In the genomic region with DNA sequence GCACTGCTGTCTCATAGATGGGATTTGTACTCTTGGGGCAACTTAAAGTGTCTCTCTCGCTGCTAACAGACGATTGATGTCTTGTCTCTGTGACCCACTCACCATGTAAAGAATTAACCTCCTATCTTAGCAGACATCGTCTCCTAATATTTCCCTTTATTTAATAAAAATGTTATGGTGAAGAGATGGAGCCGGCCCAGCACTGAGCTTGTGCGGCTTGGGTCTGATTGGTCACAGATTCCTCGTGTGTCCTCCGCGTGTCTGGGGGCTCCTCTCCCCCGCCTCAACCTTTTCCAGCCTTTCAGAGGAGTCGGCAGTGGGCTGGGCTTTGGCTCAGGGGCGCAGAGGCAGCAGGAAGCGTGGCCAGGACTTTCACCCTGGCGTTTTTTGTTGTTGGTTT, we compare ENCODE assay signal across 19 cellular contexts. TPM values are rescaled to one million over a fixed set of nuclear protein-coding genes. Genes with fewer than 3 reads are reported as not detected.
A peak's percentile ranks its signal among the peaks of the same experiment; 100 is the strongest.
DNase-seq lines count a peak whose midpoint lies in the region; ATAC-seq and TF ChIP-seq lines count a peak whose summit lies in the region.
"Had no signal": no experiment of that assay in that cellular context is flagged by ENCODE, and none has a peak within 500 bp of the region (broad histone marks: within the 10 kb centered on the region; RNA-seq: fewer than 3 reads in every experiment).

No MANE protein-coding gene starts in this region.

- H3K27me3 Mint-ChIP-seq in T-helper 17 cell, result no peaks in the 10 kb centered on the region
- H3K27me3 Mint-ChIP-seq in glutamatergic neuron (ENCODE audit: unreplicated experiment), result peaks cover 3% of the 10 kb centered on the region
- no peaks in the 10 kb centered on the region for H3K27me3 Mint-ChIP-seq in activated CD8-positive, alpha-beta T cell treated with anti-CD3 and anti-CD28 coated beads for 36 hours

- TF ChIP-seq CTCF in BE2C (IDR thresholded peaks at IDR 0.05; ENCODE audit: low read depth, low read length) (no peak), glutamatergic neuron (IDR thresholded peaks at IDR 0.05; ENCODE audit: partially characterized antibody, unreplicated experiment) (no peak)
- no peak for TF ChIP-seq CTCF in activated CD8-positive, alpha-beta T cell treated with anti-CD3 and anti-CD28 coated beads for 36 hours (IDR thresholded peaks at IDR 0.05)

- peaks cover 18% of the 10 kb centered on the region for H3K36me3 ChIP-seq in BE2C
- peaks cover 16% of the 10 kb centered on the region in 2 donors for H3K36me3 ChIP-seq in stomach smooth muscle (ENCODE audit: control insufficient read depth in 2 of 2, insufficient read depth in 2 of 2, low read length in 2 of 2)
- H3K36me3 ChIP-seq: SJCRH30 had no signal

- H3K27ac ChIP-seq in stomach smooth muscle (ENCODE audit: low read length), result peak overlapping the region; percentile 31
- H3K27ac ChIP-seq: Peyer's patch, SJCRH30 had no signal

- H3K4me1 Mint-ChIP-seq in T-helper 17 cell (no peaks in the 10 kb centered on the region), glutamatergic neuron (ENCODE audit: low read depth, unreplicated experiment) (peaks cover 8% of the 10 kb centered on the region)
- H3K4me1 Mint-ChIP-seq in activated CD8-positive, alpha-beta T cell treated with anti-CD3 and anti-CD28 coated beads for 36 hours (ENCODE audit: low read depth), result no peaks in the 10 kb centered on the region

- ATAC-seq in T-helper 17 cell, result no peak
- no peak for ATAC-seq in GM19035 (IDR thresholded peaks at IDR 0.05; ENCODE audit: unreplicated experiment)
- no peak for ATAC-seq in activated CD8-positive, alpha-beta T cell treated with anti-CD3 and anti-CD28 coated beads for 36 hours
- ATAC-seq: GM23338 had no signal

- H3K4me3 Mint-ChIP-seq in T-helper 17 cell (no peak overlapping the region), glutamatergic neuron (ENCODE audit: unreplicated experiment) (peak overlapping the region; percentile 2)
- no peak overlapping the region for H3K4me3 Mint-ChIP-seq in activated CD8-positive, alpha-beta T cell treated with anti-CD3 and anti-CD28 coated beads for 36 hours
- H3K4me3 Mint-ChIP-seq: GM23338 had no signal

- intact Hi-C loops in activated CD8-positive, alpha-beta T cell treated with anti-CD3 and anti-CD28 coated beads for 36 hours (cut with micrococcal nuclease), result no loop called here

- H3K4me3 ChIP-seq in BE2C (ENCODE audit: low read depth, low read length) (no peak overlapping the region), stomach smooth muscle (ENCODE audit: low read length in 2 of 2) (no peak overlapping the region)
- H3K4me3 ChIP-seq: GM23338, HAP-1, Peyer's patch, SJCRH30 had no signal

- no peak overlapping the region for H3K9ac ChIP-seq in stomach smooth muscle (ENCODE audit: low read length in 2 of 2)

- CTCF ChIA-PET in activated CD8-positive, alpha-beta T cell treated with anti-CD3 and anti-CD28 coated beads for 36 hours (lab: Charles Lee), result no interaction called here

- H3K36me3 Mint-ChIP-seq in T-helper 17 cell (ENCODE audit: low read depth) (no peaks in the 10 kb centered on the region), glutamatergic neuron (ENCODE audit: unreplicated experiment) (no peaks in the 10 kb centered on the region)
- peaks cover 7% of the 10 kb centered on the region for H3K36me3 Mint-ChIP-seq in activated CD8-positive, alpha-beta T cell treated with anti-CD3 and anti-CD28 coated beads for 36 hours (ENCODE audit: low read depth)

- H3K9me3 ChIP-seq in BE2C, result no peaks in the 10 kb centered on the region
- no peaks in the 10 kb centered on the region for H3K9me3 ChIP-seq in T-helper 17 cell (ENCODE audit: control insufficient read depth, low read length, poor library complexity, severe bottlenecking)
- H3K9me3 ChIP-seq in stomach smooth muscle (ENCODE audit: control insufficient read depth in 2 of 2, low read length in 2 of 2), result no peaks in the 10 kb centered on the region
- H3K9me3 ChIP-seq: HAP-1, Peyer's patch, SJCRH30 had no signal

- DNase-seq in BE2C (peak; percentile 55), T-helper 17 cell (no peak), glutamatergic neuron (no peak), iPS-NIHi7 (ENCODE audit: extremely low spot score) (no peak)
- no peak for DNase-seq in activated CD8-positive, alpha-beta T cell treated with anti-CD3 and anti-CD28 coated beads for 36 hours
- DNase-seq: 8988T, AML-193, DND-41, Kasumi-1, NCI-H1694, NCI-H2081, NCI-H2171, NCI-H524 treated with DMSO at 0.1 percent for 48 hours, Peyer's patch, SJCRH30 had no signal

- peaks cover 26% of the 10 kb centered on the region for H3K4me1 ChIP-seq in BE2C
- H3K4me1 ChIP-seq in stomach smooth muscle (ENCODE audit: control insufficient read depth, insufficient read depth, low read length), result peaks cover 47% of the 10 kb centered on the region
- H3K4me1 ChIP-seq: HAP-1, Peyer's patch, SJCRH30 had no signal

- peaks cover 2% of the 10 kb centered on the region for H3K9me3 Mint-ChIP-seq in glutamatergic neuron (ENCODE audit: unreplicated experiment)
- no peaks in the 10 kb centered on the region for H3K9me3 Mint-ChIP-seq in activated CD8-positive, alpha-beta T cell treated with anti-CD3 and anti-CD28 coated beads for 36 hours
- H3K9me3 Mint-ChIP-seq: GM23338 had no signal

- peak overlapping the region; percentile 19 for H3K27ac Mint-ChIP-seq in T-helper 17 cell
- no peak overlapping the region for H3K27ac Mint-ChIP-seq in glutamatergic neuron (ENCODE audit: unreplicated experiment)
- H3K27ac Mint-ChIP-seq in activated CD8-positive, alpha-beta T cell treated with anti-CD3 and anti-CD28 coated beads for 36 hours, result no peak overlapping the region
- H3K27ac Mint-ChIP-seq: GM23338 had no signal

- no peaks in the 10 kb centered on the region for H3K27me3 ChIP-seq in BE2C
- no peaks in the 10 kb centered on the region for H3K27me3 ChIP-seq in stomach smooth muscle (ENCODE audit: control insufficient read depth in 1 of 2, insufficient read depth in 2 of 2, low read length in 2 of 2)
- H3K27me3 ChIP-seq: Peyer's patch had no signal

- POLR2A ChIA-PET in activated CD8-positive, alpha-beta T cell treated with anti-CD3 and anti-CD28 coated beads for 36 hours (lab: Charles Lee), result no interaction called here

RNA-seq across cellular contexts. Expression of gene CRTC1, which starts 13.2 kb away (rescaled TPM):
- 23.7 TPM for polyA plus RNA-seq in BE2C (2012; ENCODE audit: insufficient read depth, insufficient read length, low read depth)
- total RNA-seq in T-helper 17 cell (10 to 100 TPM; 14.4 to 15.3 TPM), glutamatergic neuron (ENCODE audit: unreplicated experiment) (28.8 TPM)
- total RNA-seq in activated CD8-positive, alpha-beta T cell treated with anti-CD3 and anti-CD28 coated beads for 36 hours, result 1 to 10 TPM; 4.4 to 4.5 TPM

RNA-seq across cellular contexts. Expression of gene KLHL26, which starts 33.5 kb away (rescaled TPM):
- polyA plus RNA-seq in BE2C (2012; ENCODE audit: insufficient read depth, insufficient read length, low read depth), result 28.3 TPM
- total RNA-seq in T-helper 17 cell (10 to 100 TPM; 13.0 to 17.9 TPM), glutamatergic neuron (ENCODE audit: unreplicated experiment) (12.0 TPM)
- 10 to 100 TPM; 10.3 to 10.8 TPM for total RNA-seq in activated CD8-positive, alpha-beta T cell treated with anti-CD3 and anti-CD28 coated beads for 36 hours

RNA-seq across cellular contexts. Expression of gene TMEM59L, which starts 57.6 kb away (rescaled TPM):
- 69.1 TPM for polyA plus RNA-seq in BE2C (2012; ENCODE audit: insufficient read depth, insufficient read length, low read depth)
- total RNA-seq in T-helper 17 cell (under 1 TPM in 1 of 2 donors, not detected in 1; 0.29 TPM), glutamatergic neuron (ENCODE audit: unreplicated experiment) (92.3 TPM)
- not detected for total RNA-seq in activated CD8-positive, alpha-beta T cell treated with anti-CD3 and anti-CD28 coated beads for 36 hours
- total RNA-seq: SJCRH30 had no signal

Comparison
In these comparisons a context has a peak if more than half of its experiments do, and no peak if none do; other contexts are left out.
1. RNA of gene TMEM59L, which starts 57.6 kb away (total RNA-seq): 92.3 TPM in glutamatergic neuron (single experiment); 0.29 TPM in T-helper 17 cell and not detected in activated CD8-positive, alpha-beta T cell treated with anti-CD3 and anti-CD28 coated beads for 36 hours; every median in the first group is over 10 times any median in the second.